ENCODE assay signal across 28 cellular contexts in the genomic region with DNA sequence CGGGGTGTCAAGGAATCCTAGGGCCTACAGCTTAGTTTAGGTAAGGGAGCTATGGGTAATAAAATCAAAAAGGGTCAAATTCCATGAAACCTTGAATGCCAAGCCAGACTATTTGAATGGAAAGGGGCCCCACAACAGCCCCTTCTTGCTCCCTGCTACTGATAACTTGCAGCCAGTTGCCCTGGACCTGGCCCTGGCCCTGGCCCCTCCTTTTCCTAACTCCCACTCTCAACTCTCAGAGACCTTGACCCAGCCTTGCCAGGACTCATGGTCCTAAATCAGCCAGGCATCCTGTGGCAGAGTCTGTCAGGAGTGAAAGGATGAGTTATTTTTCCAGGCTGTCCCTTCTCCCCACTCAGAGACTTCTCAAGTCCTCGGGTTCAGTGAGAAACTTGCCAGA. TPM values are rescaled to one million over a fixed set of nuclear protein-coding genes. Genes with fewer than 3 reads are reported as not detected.
"Had no signal": no experiment of that assay in that cellular context is flagged by ENCODE, and none has a peak within 500 bp of the region (broad histone marks: within the 10 kb centered on the region; RNA-seq: fewer than 3 reads in every experiment).

No MANE protein-coding gene starts in this region.

- H3K9me3 Mint-ChIP-seq: activated B cell treated with CpG ODN at 0.5 μM for 24 hours; activated CD8-positive, alpha-beta T cell treated with anti-CD3 and anti-CD28 coated beads for 36 hours; activated T-cell treated with anti-CD3 and anti-CD28 coated beads, Interleukin-2, amount 50 U/mL, for 4 hours; activated T-helper 17 cell treated with anti-CD3 and anti-CD28 coated beads, Interleukin-2, amount 50 U/mL, for 72 hours; dendritic cell treated with granulocyte-macrophage colony-stimulating factor and Interleukin-4, amounts not matched to agents 40 ng/mL and 50 ng/mL, for 4 days; naive thymus-derived CD8-positive, alpha-beta T cell; stimulated activated memory B cell treated with anti-CD40 and anti-IgM and Interleukin-4, amounts not matched to agents 10 μg/mL and 1 μg/mL and 100 μg/mL, for 72 hours; stimulated activated naive CD8-positive, alpha-beta T cell treated with anti-CD3 and anti-CD28 coated beads, Interleukin-15, amount 100 ng/mL, for 72 hours; T-helper 1 cell treated with Interleukin-12 subunit alpha and Interleukin-12 subunit beta and Interleukin-4 antibody, amounts not matched to agents 30 μg/mL and 1 μg/mL, for 36 hours had no signal

- H3K36me3 ChIP-seq: brain microvascular endothelial cell, ovary, thyroid gland, upper lobe of left lung had no signal

- H3K4me3 ChIP-seq: esophagus muscularis mucosa, ovary, smooth muscle cell, thyroid gland, upper lobe of left lung had no signal

- H3K27me3 Mint-ChIP-seq: activated B cell treated with CpG ODN at 0.5 μM for 24 hours; activated T-helper 17 cell treated with anti-CD3 and anti-CD28 coated beads, Interleukin-2, amount 50 U/mL, for 72 hours; stimulated activated memory B cell treated with anti-CD40 and anti-IgM and Interleukin-4, amounts not matched to agents 10 μg/mL and 1 μg/mL and 100 μg/mL, for 72 hours had no signal

- H3K9me3 ChIP-seq: esophagus muscularis mucosa, ovary, thyroid gland, upper lobe of left lung had no signal

- DNase-seq: activated B cell treated with CpG ODN at 0.5 μM for 24 hours; activated CD4-positive, alpha-beta T cell treated with anti-CD3 and anti-CD28 coated beads, Interleukin-2, amount 50 U/mL, for 1 hour; activated CD8-positive, alpha-beta T cell treated with anti-CD3 and anti-CD28 coated beads for 36 hours; activated gamma-delta T cell treated with Interleukin-2 at 50 U/mL for 16 hours; activated naive CD4-positive, alpha-beta T cell treated with anti-CD3 and anti-CD28 coated beads, Interleukin-2, amount 50 U/mL, for 16 hours; activated T-cell treated with anti-CD3 and anti-CD28 coated beads, Interleukin-2, amount 50 U/mL, for 4 hours; amniotic stem cell; brain microvascular endothelial cell; central memory CD4-positive, alpha-beta T cell; foreskin keratinocyte; islet precursor cell; midbrain; naive thymus-derived CD8-positive, alpha-beta T cell; stimulated activated CD4-positive, alpha-beta T cell treated with anti-CD3 and anti-CD28 coated beads, Interleukin-1b, Interleukin-23, amount 100 ng/mL, for 48 hours; stimulated activated CD4-positive, alpha-beta T cell treated with anti-CD3 and anti-CD28 coated beads, Interleukin-4, amount 100 ng/mL, for 4 hours; stimulated activated CD8-positive, alpha-beta memory T cell treated with anti-CD3 and anti-CD28 coated beads, Interleukin-4, amount 100 ng/mL, for 48 hours; stimulated activated naive CD8-positive, alpha-beta T cell treated with anti-CD3 and anti-CD28 coated beads, Interleukin-15, amount 100 ng/mL, for 72 hours; T1000; thyroid gland; upper lobe of left lung had no signal

- H3K4me1 ChIP-seq: foreskin keratinocyte had no signal

- H3K36me3 Mint-ChIP-seq: naive thymus-derived CD8-positive, alpha-beta T cell; stimulated activated memory B cell treated with anti-CD40 and anti-IgM and Interleukin-4, amounts not matched to agents 10 μg/mL and 1 μg/mL and 100 μg/mL, for 72 hours had no signal

- ATAC-seq: activated CD8-positive, alpha-beta T cell treated with anti-CD3 and anti-CD28 coated beads for 36 hours; activated T-cell treated with anti-CD3 and anti-CD28 coated beads, Interleukin-2, amount 50 U/mL, for 4 hours; activated T-helper 17 cell treated with anti-CD3 and anti-CD28 coated beads, Interleukin-2, amount 50 U/mL, for 72 hours; foreskin keratinocyte; naive thymus-derived CD8-positive, alpha-beta T cell; stimulated activated memory B cell treated with anti-CD40 and anti-IgM and Interleukin-4, amounts not matched to agents 10 μg/mL and 1 μg/mL and 100 μg/mL, for 72 hours; stimulated activated naive CD8-positive, alpha-beta T cell treated with anti-CD3 and anti-CD28 coated beads, Interleukin-15, amount 100 ng/mL, for 72 hours had no signal

- H3K27me3 ChIP-seq: brain microvascular endothelial cell, esophagus muscularis mucosa, foreskin keratinocyte, ovary, thyroid gland, upper lobe of left lung had no signal

- H3K4me3 Mint-ChIP-seq: activated B cell treated with CpG ODN at 0.5 μM for 24 hours; activated CD8-positive, alpha-beta T cell treated with anti-CD3 and anti-CD28 coated beads for 36 hours; activated T-cell treated with anti-CD3 and anti-CD28 coated beads, Interleukin-2, amount 50 U/mL, for 4 hours; activated T-helper 17 cell treated with anti-CD3 and anti-CD28 coated beads, Interleukin-2, amount 50 U/mL, for 72 hours; dendritic cell treated with granulocyte-macrophage colony-stimulating factor and Interleukin-4, amounts not matched to agents 40 ng/mL and 50 ng/mL, for 4 days; stimulated activated memory B cell treated with anti-CD40 and anti-IgM and Interleukin-4, amounts not matched to agents 10 μg/mL and 1 μg/mL and 100 μg/mL, for 72 hours; stimulated activated naive CD8-positive, alpha-beta T cell treated with anti-CD3 and anti-CD28 coated beads, Interleukin-15, amount 100 ng/mL, for 72 hours; T-helper 1 cell treated with Interleukin-12 subunit alpha and Interleukin-12 subunit beta and Interleukin-4 antibody, amounts not matched to agents 30 μg/mL and 1 μg/mL, for 36 hours had no signal

- H3K27ac Mint-ChIP-seq: activated B cell treated with CpG ODN at 0.5 μM for 24 hours; activated CD8-positive, alpha-beta T cell treated with anti-CD3 and anti-CD28 coated beads for 36 hours; activated T-helper 17 cell treated with anti-CD3 and anti-CD28 coated beads, Interleukin-2, amount 50 U/mL, for 72 hours; dendritic cell treated with granulocyte-macrophage colony-stimulating factor and Interleukin-4, amounts not matched to agents 40 ng/mL and 50 ng/mL, for 4 days; naive thymus-derived CD8-positive, alpha-beta T cell; progenitor cell of endocrine pancreas; stimulated activated memory B cell treated with anti-CD40 and anti-IgM and Interleukin-4, amounts not matched to agents 10 μg/mL and 1 μg/mL and 100 μg/mL, for 72 hours; stimulated activated naive CD8-positive, alpha-beta T cell treated with anti-CD3 and anti-CD28 coated beads, Interleukin-15, amount 100 ng/mL, for 72 hours; T-helper 1 cell treated with Interleukin-12 subunit alpha and Interleukin-12 subunit beta and Interleukin-4 antibody, amounts not matched to agents 30 μg/mL and 1 μg/mL, for 36 hours had no signal

- H3K27ac ChIP-seq: brain microvascular endothelial cell, esophagus muscularis mucosa, foreskin keratinocyte, ovary, thyroid gland, upper lobe of left lung had no signal

RNA-seq across cellular contexts. Expression of a gene that starts 5.8 kb away (rescaled TPM):
- polyA plus RNA-seq: naive thymus-derived CD8-positive, alpha-beta T cell had no signal
